Comparison of ENCODE assay signal across 31 cellular contexts in the genomic region with DNA sequence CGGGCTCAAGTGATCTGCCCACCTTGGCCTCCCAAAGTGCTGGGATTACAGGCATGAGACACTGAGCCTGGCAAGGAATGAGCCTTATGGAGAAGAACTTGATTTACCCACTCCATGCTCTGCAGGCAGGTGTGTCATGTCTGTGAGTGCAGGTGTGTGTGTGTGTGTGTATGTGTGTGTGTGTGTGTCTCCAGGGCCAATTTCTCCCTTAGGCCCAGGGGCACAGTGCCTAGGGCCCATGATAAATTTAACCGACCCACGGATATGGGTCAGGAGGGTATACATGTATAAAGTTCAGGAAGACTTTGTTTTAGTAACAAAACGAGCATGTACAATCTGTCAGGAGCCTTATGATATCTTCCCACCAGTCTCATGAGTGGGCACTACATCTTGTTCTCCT. TPM values are rescaled to one million over a fixed set of nuclear protein-coding genes. Genes with fewer than 3 reads are reported as not detected.
"Had no signal": no experiment of that assay in that cellular context is flagged by ENCODE, and none has a peak within 500 bp of the region (broad histone marks: within the 10 kb centered on the region; RNA-seq: fewer than 3 reads in every experiment).

No MANE protein-coding gene starts in this region.

- H3K4me3 ChIP-seq: ovary, psoas muscle, right lobe of liver, skin epidermis, smooth muscle cell, spleen, suprapubic skin, testis, tibial artery, transverse colon, upper lobe of left lung, vagina had no signal

- H3K27me3 ChIP-seq: ovary, right lobe of liver, suprapubic skin, testis, transverse colon, upper lobe of left lung, vagina had no signal

- H3K9ac ChIP-seq: parathyroid adenoma had no signal

- H3K27ac ChIP-seq: ovary, parathyroid adenoma, psoas muscle, right lobe of liver, skin epidermis, spleen, suprapubic skin, testis, tibial artery, transverse colon, upper lobe of left lung, vagina had no signal

- H3K36me3 ChIP-seq: ovary, right lobe of liver, spleen, suprapubic skin, tibial artery, transverse colon, upper lobe of left lung, vagina had no signal

- H3K79me2 ChIP-seq: parathyroid adenoma had no signal

- DNase-seq: naive B cell; naive thymus-derived CD8-positive, alpha-beta T cell; nephron progenitor cell; occipital lobe; ovary; posterior cingulate gyrus; psoas muscle; right cardiac atrium; right lobe of liver; spleen; stimulated activated CD4-positive, alpha-beta T cell treated with anti-CD3 and anti-CD28 coated beads, Interleukin-12 subunit alpha, Interleukin-12 subunit beta, amount 100 ng/mL, for 4 hours; stimulated activated CD4-positive, alpha-beta T cell treated with anti-CD3 and anti-CD28 coated beads, Interleukin-2, amount 100 ng/mL, for 24 hours; stimulated activated CD4-positive, alpha-beta T cell treated with anti-CD3 and anti-CD28 coated beads, Interleukin-2, amount 100 ng/mL, for 48 hours; stimulated activated CD4-positive, alpha-beta T cell treated with anti-CD3 and anti-CD28 coated beads, Interleukin-4, amount 100 ng/mL, for 24 hours; stimulated activated naive CD4-positive, alpha-beta T cell; stimulated activated naive CD8-positive, alpha-beta T cell treated with anti-CD3 and anti-CD28 coated beads, Interleukin-15, amount 100 ng/mL, for 72 hours; stimulated activated naive CD8-positive, alpha-beta T cell treated with anti-CD3 and anti-CD28 coated beads, Interleukin-15, Interleukin-2, amounts not matched to agents 100 U/mL and 50 U/mL, for 24 hours; substantia nigra; testis; tibial artery; transverse colon; upper lobe of left lung had no signal

- H3K4me2 ChIP-seq: smooth muscle cell had no signal

- H3K9me3 ChIP-seq: ovary, psoas muscle, right lobe of liver, spleen, suprapubic skin, testis, tibial artery, transverse colon, upper lobe of left lung, vagina had no signal

- ATAC-seq: naive thymus-derived CD8-positive, alpha-beta T cell; natural killer cell treated with Interleukin-12 subunit alpha and Interleukin-12 subunit beta and Interleukin-15 and Interleukin-18, amount 100 ng/mL, for 72 hours; psoas muscle; right cardiac atrium; right lobe of liver; stimulated activated effector memory CD8-positive, alpha-beta T cell treated with anti-CD3 and anti-CD28 coated beads, Interleukin-12 subunit alpha, Interleukin-12 subunit beta, amount 100 ng/mL, for 72 hours; stimulated activated naive CD8-positive, alpha-beta T cell treated with anti-CD3 and anti-CD28 coated beads, Interleukin-15, amount 100 ng/mL, for 72 hours; stimulated activated naive CD8-positive, alpha-beta T cell treated with anti-CD3 and anti-CD28 coated beads, Interleukin-15, Interleukin-2, amounts not matched to agents 100 U/mL and 50 U/mL, for 24 hours had no signal

- H2AFZ ChIP-seq: parathyroid adenoma had no signal

RNA-seq across cellular contexts. Expression of a gene that starts 35.0 kb away (rescaled TPM):
- total RNA-seq: neural crest cell, progenitor cell of endocrine pancreas had no signal
